ENCODE assay signal across 17 cellular contexts in the genomic region with DNA sequence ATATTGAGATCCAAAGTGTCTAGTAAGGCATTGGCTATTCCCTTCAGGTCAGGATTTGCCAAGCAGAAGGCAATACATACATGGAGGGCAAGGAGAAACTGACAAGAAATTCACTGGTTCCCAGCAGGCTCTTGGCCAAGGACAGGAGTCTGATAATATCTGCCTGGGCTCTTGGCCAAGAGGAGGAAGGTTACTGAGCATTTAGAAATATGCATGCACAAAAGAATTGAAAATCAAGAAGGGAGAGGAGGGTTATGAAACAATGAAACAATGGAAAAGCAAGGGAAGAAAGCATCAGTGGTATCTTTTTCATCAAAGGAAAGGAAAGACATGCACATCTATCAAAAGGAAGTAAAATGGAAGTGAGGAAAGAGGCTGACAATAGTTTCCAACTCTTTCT. TPM values are rescaled to one million over a fixed set of nuclear protein-coding genes. Genes with fewer than 3 reads are reported as not detected.
DNase-seq lines count a peak whose midpoint lies in the region; ATAC-seq, FAIRE-seq and TF ChIP-seq lines count a peak whose summit lies in the region.
"Had no signal": no experiment of that assay in that cellular context is flagged by ENCODE, and none has a peak within 500 bp of the region (broad histone marks: within the 10 kb centered on the region; RNA-seq: fewer than 3 reads in every experiment).

No MANE protein-coding gene starts in this region.

- H3K4me3 ChIP-seq in GM23248: no peak overlapping the region
- no peak overlapping the region for H3K4me3 ChIP-seq in PC-9
- H3K4me3 ChIP-seq in pancreas: no peak overlapping the region
- no peak overlapping the region for H3K4me3 ChIP-seq in sigmoid colon
- H3K4me3 ChIP-seq: right atrium auricular region had no signal

- FAIRE-seq in pancreas (lab: Jason Lieb, UNC): no peak
- FAIRE-seq: HTR-8/SVneo had no signal

- TF ChIP-seq EP300 in sigmoid colon (IDR thresholded peaks at IDR 0.05): no peak

- H3K27me3 ChIP-seq in GM23248 (replicated peaks; ENCODE audit: insufficient read depth): no peaks in the 10 kb centered on the region
- H3K27me3 ChIP-seq in PC-9 (ENCODE audit: insufficient read depth, low read depth): no peaks in the 10 kb centered on the region
- H3K27me3 ChIP-seq in pancreas: no peaks in the 10 kb centered on the region
- H3K27me3 ChIP-seq in sigmoid colon: no peaks in the 10 kb centered on the region
- H3K27me3 ChIP-seq: right atrium auricular region had no signal

- H3K4me1 ChIP-seq in GM23248 (ENCODE audit: insufficient read depth) (peaks cover 23% of the 10 kb centered on the region), PC-9 (replicated peaks; ENCODE audit: insufficient read depth) (peaks cover 20% of the 10 kb centered on the region), pancreas (peaks cover 23 to 58% (median 43%) of the 10 kb centered on the region in 3 donors), sigmoid colon (peaks cover 0 to 3% (median 1%) of the 10 kb centered on the region in 4 donors)

- H3K79me2 ChIP-seq in GM23248 (ENCODE audit: insufficient read depth) (peaks cover 89% of the 10 kb centered on the region), PC-9 (ENCODE audit: low read depth) (no peaks in the 10 kb centered on the region)

- H2AFZ ChIP-seq in GM23248 (no peak overlapping the region), PC-9 (no peak overlapping the region)

- no TSS peak for BruUV-seq in PC-9 (replicated peaks; lab: Mats Ljungman, UMichigan)

- H3K36me3 ChIP-seq in GM23248 (ENCODE audit: low read depth) (no peaks in the 10 kb centered on the region), PC-9 (ENCODE audit: low read depth) (no peaks in the 10 kb centered on the region), pancreas (no peaks in the 10 kb centered on the region), sigmoid colon (no peaks in the 10 kb centered on the region)
- H3K36me3 ChIP-seq: right atrium auricular region had no signal

- CTCF ChIA-PET in PC-9 (lab: Charles Lee): no interaction called here

- intact Hi-C loops in PC-9 (cut with micrococcal nuclease; ENCODE audit: unreplicated experiment) (no loop called here), pancreas (cut with DNase I) (no loop called here), sigmoid colon (cut with DNase I) (no loop called here)

- H3K4me2 ChIP-seq in GM23248 (ENCODE audit: unreplicated experiment) (peak overlapping the region; percentile 17), PC-9 (no peak overlapping the region)

- H3K9me2 ChIP-seq in GM23248 (ENCODE audit: insufficient read depth): no peaks in the 10 kb centered on the region
- H3K9me2 ChIP-seq in PC-9 (ENCODE audit: insufficient read depth): no peaks in the 10 kb centered on the region

- H3K27ac ChIP-seq in GM23248 (no peak overlapping the region), PC-9 (no peak overlapping the region), pancreas (peak overlapping the region in 2 of 4 donors; percentile 19 to 26), sigmoid colon (no peak overlapping the region)
- H3K27ac ChIP-seq: right atrium auricular region had no signal

- peak; percentile 48 for DNase-seq in GM23248
- peak; percentile 59 to 61 for DNase-seq in PC-9
- peak; percentile 85 for DNase-seq in dermis blood vessel endothelial cell
- DNase-seq in pancreas: peak in 2 of 6 donors; percentile 59 to 70
- DNase-seq in hippocampal formation (lab: John Stamatoyannopoulos, UW): no peak
- DNase-seq in sigmoid colon: no peak
- DNase-seq: CD8-positive, alpha-beta T cell; cortex of kidney; kidney glomerular epithelial cell; naive B cell; NCI-H1436; NCI-H524; SIG-M5 had no signal

- POLR2A ChIA-PET in PC-9 (lab: Charles Lee; ENCODE audit: unreplicated experiment): interaction anchor here (0.6 kb wide), 1 partner anchor 63 kb away, joined by 6 read pairs; no protein-coding TSS in a partner anchor

- in situ Hi-C loops in GM23248 (cut with MboI): no loop called here

- H3K9ac ChIP-seq in GM23248: no peak overlapping the region

- H3F3A ChIP-seq in GM23248 (ENCODE audit: insufficient read depth) (peaks cover 22% of the 10 kb centered on the region), PC-9 (ENCODE audit: insufficient read depth, low read depth) (peaks cover 13% of the 10 kb centered on the region)

- H3K9me3 ChIP-seq in GM23248 (ENCODE audit: low read depth): no peaks in the 10 kb centered on the region
- H3K9me3 ChIP-seq in PC-9 (ENCODE audit: insufficient read depth, low read depth): peaks cover 10% of the 10 kb centered on the region
- H3K9me3 ChIP-seq in pancreas: no peaks in the 10 kb centered on the region
- no peaks in the 10 kb centered on the region for H3K9me3 ChIP-seq in sigmoid colon
- H3K9me3 ChIP-seq: right atrium auricular region had no signal

- no peak for TF ChIP-seq POLR2A in sigmoid colon (IDR thresholded peaks at IDR 0.05)

- ATAC-seq in pancreas: peak; percentile 23 to 62 (median 44)
- ATAC-seq in GM18867 (IDR thresholded peaks at IDR 0.05; ENCODE audit: unreplicated experiment): no peak
- ATAC-seq: activated naive CD4-positive, alpha-beta T cell treated with anti-CD3 and anti-CD28 coated beads, Interleukin-2, amount 50 U/mL, for 72 hours; CD8-positive, alpha-beta T cell had no signal

- H4K20me1 ChIP-seq in GM23248 (ENCODE audit: insufficient read depth) (no peaks in the 10 kb centered on the region), PC-9 (ENCODE audit: insufficient read depth) (no peaks in the 10 kb centered on the region)

- TF ChIP-seq CTCF in PC-9 (conservative IDR thresholded peaks at IDR 0.05): no peak
- no peak for TF ChIP-seq CTCF in pancreas (IDR thresholded peaks at IDR 0.05)
- TF ChIP-seq CTCF in sigmoid colon (IDR thresholded peaks at IDR 0.05): no peak

RNA-seq across cellular contexts. Expression of gene ARHGAP18, which starts 42.4 kb away (rescaled TPM):
- 23.8 and 25.3 TPM in 2 replicates for total RNA-seq in GM23248 (2014; rRNA removed; shearing (Covaris generic))
- 12.0 and 12.5 TPM in 2 replicates for polyA plus RNA-seq in GM23248 (2016; fragmentation: Nextera tagmentation; extraction: Ambion mirVana)
- total RNA-seq in PC-9 (2021): 12.8 and 15.0 TPM in 2 replicates
- total RNA-seq in dermis blood vessel endothelial cell: 110 and 119 TPM in 2 replicates
- 10 to 100 TPM; 22.9 to 41.0 (median 29.6) TPM for total RNA-seq in pancreas
- 10 to 100 TPM in 1 of 2 donors, 1 to 10 TPM in 1; 8.2 to 11.6 TPM for polyA plus RNA-seq in pancreas
- total RNA-seq in sigmoid colon: 10 to 100 TPM in 2 of 4 donors, 1 to 10 TPM in 2; 9.2 to 16.9 (median 10.0) TPM
- 10 to 100 TPM in 2 of 3 donors, 1 to 10 TPM in 1; 9.2 to 16.0 (median 13.8) TPM for polyA plus RNA-seq in sigmoid colon

Comparison
In these comparisons a context has a peak if more than half of its experiments do, and no peak if none do; other contexts are left out.
1. DNase-seq: peak in GM23248 (single experiment), PC-9 (2 of 2) and dermis blood vessel endothelial cell (single experiment); none in hippocampal formation (0 of 2) and sigmoid colon (single experiment).